22 cellular contexts compared by ENCODE assay signal in the genomic region with DNA sequence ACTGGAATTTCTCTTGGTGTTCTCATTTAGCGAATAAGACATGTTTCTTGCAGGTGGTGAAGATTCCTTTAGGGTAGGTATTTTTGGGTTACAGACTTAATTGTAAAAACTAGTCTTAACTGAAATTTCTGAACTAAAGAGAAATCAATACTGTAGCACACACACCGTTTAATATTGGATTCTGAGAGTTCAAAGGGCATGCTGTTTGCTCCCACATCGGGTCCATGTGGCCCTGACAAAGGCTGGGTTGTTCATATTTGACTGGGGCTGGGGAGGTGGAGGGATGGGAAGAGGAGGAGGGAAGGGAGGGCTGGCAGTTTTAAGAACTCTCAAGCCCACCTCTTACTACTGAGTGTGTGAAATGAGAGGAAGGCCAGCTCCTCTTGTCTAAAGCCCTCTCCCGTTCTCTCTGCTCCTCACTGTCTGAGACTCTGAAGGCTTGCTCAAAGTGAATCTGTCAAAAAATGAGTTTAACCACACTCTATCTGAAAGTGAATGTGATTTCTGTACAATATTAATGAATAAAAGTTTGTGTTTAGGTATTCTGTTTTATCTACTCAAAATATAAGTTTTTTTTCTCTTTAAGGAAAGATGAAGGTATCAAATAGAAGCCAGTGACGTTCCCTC. TPM values are rescaled to one million over a fixed set of nuclear protein-coding genes. Genes with fewer than 3 reads are reported as not detected.
A peak's percentile ranks its signal among the peaks of the same experiment; 100 is the strongest.
DNase-seq lines count a peak whose midpoint lies in the region; ATAC-seq and TF ChIP-seq lines count a peak whose summit lies in the region.
"Had no signal": no experiment of that assay in that cellular context is flagged by ENCODE, and none has a peak within 500 bp of the region (broad histone marks: within the 10 kb centered on the region; RNA-seq: fewer than 3 reads in every experiment).

No MANE protein-coding gene starts in this region.

- no peaks in the 10 kb centered on the region for H3K9me3 Mint-ChIP-seq in activated CD4-positive, alpha-beta T cell treated with anti-CD3 and anti-CD28 coated beads, Interleukin-2, amount 10 ng/mL, durations not matched to agents 24 days and 14 days
- no peaks in the 10 kb centered on the region for H3K9me3 Mint-ChIP-seq in CD4-positive, alpha-beta T cell
- no peaks in the 10 kb centered on the region for H3K9me3 Mint-ChIP-seq in activated T-helper 2 cell treated with anti-CD3 and anti-CD28 coated beads, Interferon-gamma antibody, Interleukin-2, Interleukin-4, amounts not matched to agents 10 μg/mL and 5 μg/mL and 100 μg/mL, durations not matched to agents 14 hours and 24 hours and 36 hours
- no peaks in the 10 kb centered on the region for H3K9me3 Mint-ChIP-seq in mesothelial cell of epicardium
- H3K9me3 Mint-ChIP-seq: activated T-cell treated with anti-CD3 and anti-CD28 coated beads, Interleukin-2, amount 50 U/mL, for 4 hours had no signal

- H3K27me3 Mint-ChIP-seq in activated CD4-positive, alpha-beta T cell treated with anti-CD3 and anti-CD28 coated beads, Interleukin-2, amount 10 ng/mL, durations not matched to agents 24 days and 14 days, result no peaks in the 10 kb centered on the region
- H3K27me3 Mint-ChIP-seq in CD4-positive, alpha-beta T cell, result no peaks in the 10 kb centered on the region
- no peaks in the 10 kb centered on the region for H3K27me3 Mint-ChIP-seq in activated T-helper 2 cell treated with anti-CD3 and anti-CD28 coated beads, Interferon-gamma antibody, Interleukin-2, Interleukin-4, amounts not matched to agents 10 μg/mL and 5 μg/mL and 100 μg/mL, durations not matched to agents 14 hours and 24 hours and 36 hours (ENCODE audit: low read depth)
- no peaks in the 10 kb centered on the region for H3K27me3 Mint-ChIP-seq in mesothelial cell of epicardium (ENCODE audit: low read depth)

- peaks cover 14% of the 10 kb centered on the region for H3K4me1 Mint-ChIP-seq in activated CD4-positive, alpha-beta T cell treated with anti-CD3 and anti-CD28 coated beads, Interleukin-2, amount 10 ng/mL, durations not matched to agents 24 days and 14 days
- peaks cover 7% of the 10 kb centered on the region for H3K4me1 Mint-ChIP-seq in CD4-positive, alpha-beta T cell (ENCODE audit: low read depth)
- peaks cover 18% of the 10 kb centered on the region for H3K4me1 Mint-ChIP-seq in activated T-helper 2 cell treated with anti-CD3 and anti-CD28 coated beads, Interferon-gamma antibody, Interleukin-2, Interleukin-4, amounts not matched to agents 10 μg/mL and 5 μg/mL and 100 μg/mL, durations not matched to agents 14 hours and 24 hours and 36 hours (ENCODE audit: low read depth)
- no peaks in the 10 kb centered on the region for H3K4me1 Mint-ChIP-seq in mesothelial cell of epicardium

- no peaks in the 10 kb centered on the region for H3K9me3 ChIP-seq in CD4-positive, alpha-beta T cell (ENCODE audit: control insufficient read depth, low read length)
- H3K9me3 ChIP-seq: MG63, psoas muscle, SJCRH30 had no signal

- H3K4me3 Mint-ChIP-seq in activated CD4-positive, alpha-beta T cell treated with anti-CD3 and anti-CD28 coated beads, Interleukin-2, amount 10 ng/mL, durations not matched to agents 24 days and 14 days, result no peak overlapping the region
- no peak overlapping the region for H3K4me3 Mint-ChIP-seq in CD4-positive, alpha-beta T cell
- no peak overlapping the region for H3K4me3 Mint-ChIP-seq in activated T-helper 2 cell treated with anti-CD3 and anti-CD28 coated beads, Interferon-gamma antibody, Interleukin-2, Interleukin-4, amounts not matched to agents 10 μg/mL and 5 μg/mL and 100 μg/mL, durations not matched to agents 14 hours and 24 hours and 36 hours (ENCODE audit: low read depth)
- no peak overlapping the region for H3K4me3 Mint-ChIP-seq in mesothelial cell of epicardium
- H3K4me3 Mint-ChIP-seq: activated T-cell treated with anti-CD3 and anti-CD28 coated beads, Interleukin-2, amount 50 U/mL, for 4 hours had no signal

- H3K36me3 Mint-ChIP-seq in activated CD4-positive, alpha-beta T cell treated with anti-CD3 and anti-CD28 coated beads, Interleukin-2, amount 10 ng/mL, durations not matched to agents 24 days and 14 days (ENCODE audit: low read depth), result peaks cover 12% of the 10 kb centered on the region
- H3K36me3 Mint-ChIP-seq in CD4-positive, alpha-beta T cell (ENCODE audit: low read depth), result peaks cover 85% of the 10 kb centered on the region
- peaks cover 3% of the 10 kb centered on the region for H3K36me3 Mint-ChIP-seq in activated T-helper 2 cell treated with anti-CD3 and anti-CD28 coated beads, Interferon-gamma antibody, Interleukin-2, Interleukin-4, amounts not matched to agents 10 μg/mL and 5 μg/mL and 100 μg/mL, durations not matched to agents 14 hours and 24 hours and 36 hours (ENCODE audit: low read depth)
- peaks cover 24% of the 10 kb centered on the region for H3K36me3 Mint-ChIP-seq in mesothelial cell of epicardium

- H3K27ac ChIP-seq in CD4-positive, alpha-beta T cell (ENCODE audit: low read depth, low read length), result no peak overlapping the region
- H3K27ac ChIP-seq: psoas muscle, SJCRH30 had no signal

- H3K27me3 ChIP-seq in CD4-positive, alpha-beta T cell (ENCODE audit: control insufficient read depth, insufficient read depth, low read length), result no peaks in the 10 kb centered on the region
- H3K27me3 ChIP-seq: MG63, SJCRH30 had no signal

- POLR2A ChIA-PET in CD4-positive, alpha-beta T cell (lab: Charles Lee), result no interaction called here

- no peak for TF ChIP-seq CTCF in CD4-positive, alpha-beta T cell (IDR thresholded peaks at IDR 0.05)
- TF ChIP-seq CTCF in mesothelial cell of epicardium (IDR thresholded peaks at IDR 0.05; ENCODE audit: unreplicated experiment), result no peak

- no peak for DNase-seq in activated CD4-positive, alpha-beta T cell treated with anti-CD3 and anti-CD28 coated beads, Interleukin-2, amount 10 ng/mL, durations not matched to agents 24 days and 14 days
- no peak for DNase-seq in activated CD4-positive, alpha-beta T cell treated with anti-CD3 and anti-CD28 coated beads for 4 hours
- DNase-seq in CD4-positive, alpha-beta T cell, result no peak
- DNase-seq in activated T-helper 2 cell treated with anti-CD3 and anti-CD28 coated beads, Interferon-gamma antibody, Interleukin-2, Interleukin-4, amounts not matched to agents 10 μg/mL and 5 μg/mL and 100 μg/mL, durations not matched to agents 14 hours and 24 hours and 36 hours (ENCODE audit: low spot score), result no peak
- no peak for DNase-seq in mesothelial cell of epicardium (ENCODE audit: low spot score in 2 of 2, unreplicated experiment in 2 of 2)
- DNase-seq in NCI-H510A (lab: John Stamatoyannopoulos, UW), result no peak
- DNase-seq in activated CD4-positive, CD25-positive, alpha-beta regulatory T cell treated with anti-CD3 and anti-CD28 coated beads, Interleukin-2, amount 50 U/mL, for 72 hours, result no peak
- DNase-seq: activated CD4-positive, alpha-beta T cell treated with anti-CD3 and anti-CD28 coated beads, Interleukin-2, amount 50 U/mL, for 1 hour; activated T-cell treated with anti-CD3 and anti-CD28 coated beads, Interleukin-2, amount 50 U/mL, for 4 hours; DMS53; KBM-7; kidney glomerular epithelial cell; MG63; NCI-H1105 treated with DMSO at 0.1 percent for 48 hours; NCI-H2081; NCI-H226; NCI-H748 treated with DMSO at 0.1 percent for 48 hours; psoas muscle; SJCRH30; stimulated activated CD4-positive, alpha-beta T cell treated with anti-CD3 and anti-CD28 coated beads, Interleukin-15, amount 100 ng/mL, for 24 hours; stimulated activated naive CD4-positive, alpha-beta T cell treated with Interleukin-2 at 50 U/mL for 16 hours had no signal

- peak overlapping the region; percentile 29 for H3K27ac Mint-ChIP-seq in activated CD4-positive, alpha-beta T cell treated with anti-CD3 and anti-CD28 coated beads, Interleukin-2, amount 10 ng/mL, durations not matched to agents 24 days and 14 days
- H3K27ac Mint-ChIP-seq in CD4-positive, alpha-beta T cell, result peak overlapping the region; percentile 78
- peak overlapping the region; percentile 4 for H3K27ac Mint-ChIP-seq in activated T-helper 2 cell treated with anti-CD3 and anti-CD28 coated beads, Interferon-gamma antibody, Interleukin-2, Interleukin-4, amounts not matched to agents 10 μg/mL and 5 μg/mL and 100 μg/mL, durations not matched to agents 14 hours and 24 hours and 36 hours
- H3K27ac Mint-ChIP-seq in mesothelial cell of epicardium, result peak overlapping the region; percentile 25

- intact Hi-C loops in activated CD4-positive, alpha-beta T cell treated with anti-CD3 and anti-CD28 coated beads, Interleukin-2, amount 10 ng/mL, durations not matched to agents 24 days and 14 days (cut with micrococcal nuclease), result no loop called here
- intact Hi-C loops in CD4-positive, alpha-beta T cell (cut with DNase I, micrococcal nuclease), result no loop called here
- intact Hi-C loops in activated T-helper 2 cell treated with anti-CD3 and anti-CD28 coated beads, Interferon-gamma antibody, Interleukin-2, Interleukin-4, amounts not matched to agents 10 μg/mL and 5 μg/mL and 100 μg/mL, durations not matched to agents 14 hours and 24 hours and 36 hours (cut with micrococcal nuclease), result no loop called here

- ATAC-seq in CD4-positive, alpha-beta T cell (ENCODE audit: poor library complexity), result no peak
- ATAC-seq in HG02678 (IDR thresholded peaks at IDR 0.05; ENCODE audit: unreplicated experiment), result no peak
- ATAC-seq: psoas muscle had no signal

- CTCF ChIA-PET in CD4-positive, alpha-beta T cell (lab: Charles Lee), result no interaction called here

RNA-seq across cellular contexts. Expression of a gene that starts 40.0 kb away (rescaled TPM):
- 55.4 and 62.5 TPM in 2 replicates for total RNA-seq in activated CD4-positive, alpha-beta T cell treated with anti-CD3 and anti-CD28 coated beads, Interleukin-2, amount 10 ng/mL, durations not matched to agents 24 days and 14 days
- total RNA-seq in CD4-positive, alpha-beta T cell, result 10 to 100 TPM; 40.3 to 42.6 TPM
- total RNA-seq in activated T-helper 2 cell treated with anti-CD3 and anti-CD28 coated beads, Interferon-gamma antibody, Interleukin-2, Interleukin-4, amounts not matched to agents 10 μg/mL and 5 μg/mL and 100 μg/mL, durations not matched to agents 14 hours and 24 hours and 36 hours, result 52.8 and 60.5 TPM in 2 replicates
- total RNA-seq in mesothelial cell of epicardium, result 88.5 to 90.3 TPM (median 89.4 TPM) in 3 replicates

Comparison
In these comparisons a context has a peak if more than half of its experiments do, and no peak if none do; other contexts are left out.
1. H3K27ac Mint-ChIP-seq: peak in every context shown above with its lines; median percentile 78 in CD4-positive, alpha-beta T cell; 29 in activated CD4-positive, alpha-beta T cell treated with anti-CD3 and anti-CD28 coated beads, Interleukin-2, amount 10 ng/mL, durations not matched to agents 24 days and 14 days; 25 in mesothelial cell of epicardium; 4 in activated T-helper 2 cell treated with anti-CD3 and anti-CD28 coated beads, Interferon-gamma antibody, Interleukin-2, Interleukin-4, amounts not matched to agents 10 μg/mL and 5 μg/mL and 100 μg/mL, durations not matched to agents 14 hours and 24 hours and 36 hours.